Comparison of ENCODE assay signal across 1 cellular context in the genomic region with DNA sequence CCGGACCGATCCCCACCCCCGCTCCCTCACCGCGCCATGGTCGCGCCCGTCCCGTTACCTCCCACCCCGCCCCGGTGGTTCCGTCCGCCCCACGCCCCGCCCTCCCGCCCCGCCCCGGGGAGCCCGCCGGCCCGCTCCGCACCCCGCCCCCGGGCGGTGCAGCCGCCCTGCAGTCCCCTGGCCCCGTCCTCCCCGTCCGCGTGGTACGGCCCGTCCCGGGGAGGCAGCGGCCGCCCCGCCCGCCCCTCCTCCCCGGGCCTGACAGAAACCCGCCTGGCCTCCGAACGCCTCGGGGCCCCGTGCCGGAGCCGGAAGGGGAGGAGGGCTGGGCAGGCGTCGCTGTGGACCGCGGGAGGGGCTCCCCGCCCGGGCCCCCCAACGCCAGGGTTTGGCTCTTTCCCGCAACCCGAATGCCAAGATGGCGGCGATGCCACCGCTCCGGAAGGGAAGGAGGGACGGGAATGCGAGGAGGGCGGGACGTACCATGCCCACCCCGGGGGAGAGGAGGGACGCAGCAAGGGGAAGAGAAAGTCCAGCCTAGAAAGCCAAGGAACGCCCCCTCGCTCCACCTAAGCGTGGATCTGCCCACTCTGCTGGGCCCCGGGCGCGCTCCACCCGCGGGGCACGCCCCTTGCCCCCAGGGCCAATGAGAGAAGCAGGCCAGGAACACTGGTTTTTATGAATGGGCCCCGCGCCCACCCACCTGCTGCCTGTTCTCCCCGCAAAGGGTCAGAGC.
A peak's percentile ranks its signal among the peaks of the same experiment; 100 is the strongest.
TF ChIP-seq lines count a peak whose summit lies in the region.

A gene (minus strand): TSS at position 56 of the 736 bp plus-strand sequence. CDS start 132 bp downstream, outside the sequence.

TF ChIP-seq in HepG2, 621 proteins besides CTCF, POLR2A, EP300 and RAD21 (continued from another document and continues in another):
- TF ChIP-seq, protein P1, sequence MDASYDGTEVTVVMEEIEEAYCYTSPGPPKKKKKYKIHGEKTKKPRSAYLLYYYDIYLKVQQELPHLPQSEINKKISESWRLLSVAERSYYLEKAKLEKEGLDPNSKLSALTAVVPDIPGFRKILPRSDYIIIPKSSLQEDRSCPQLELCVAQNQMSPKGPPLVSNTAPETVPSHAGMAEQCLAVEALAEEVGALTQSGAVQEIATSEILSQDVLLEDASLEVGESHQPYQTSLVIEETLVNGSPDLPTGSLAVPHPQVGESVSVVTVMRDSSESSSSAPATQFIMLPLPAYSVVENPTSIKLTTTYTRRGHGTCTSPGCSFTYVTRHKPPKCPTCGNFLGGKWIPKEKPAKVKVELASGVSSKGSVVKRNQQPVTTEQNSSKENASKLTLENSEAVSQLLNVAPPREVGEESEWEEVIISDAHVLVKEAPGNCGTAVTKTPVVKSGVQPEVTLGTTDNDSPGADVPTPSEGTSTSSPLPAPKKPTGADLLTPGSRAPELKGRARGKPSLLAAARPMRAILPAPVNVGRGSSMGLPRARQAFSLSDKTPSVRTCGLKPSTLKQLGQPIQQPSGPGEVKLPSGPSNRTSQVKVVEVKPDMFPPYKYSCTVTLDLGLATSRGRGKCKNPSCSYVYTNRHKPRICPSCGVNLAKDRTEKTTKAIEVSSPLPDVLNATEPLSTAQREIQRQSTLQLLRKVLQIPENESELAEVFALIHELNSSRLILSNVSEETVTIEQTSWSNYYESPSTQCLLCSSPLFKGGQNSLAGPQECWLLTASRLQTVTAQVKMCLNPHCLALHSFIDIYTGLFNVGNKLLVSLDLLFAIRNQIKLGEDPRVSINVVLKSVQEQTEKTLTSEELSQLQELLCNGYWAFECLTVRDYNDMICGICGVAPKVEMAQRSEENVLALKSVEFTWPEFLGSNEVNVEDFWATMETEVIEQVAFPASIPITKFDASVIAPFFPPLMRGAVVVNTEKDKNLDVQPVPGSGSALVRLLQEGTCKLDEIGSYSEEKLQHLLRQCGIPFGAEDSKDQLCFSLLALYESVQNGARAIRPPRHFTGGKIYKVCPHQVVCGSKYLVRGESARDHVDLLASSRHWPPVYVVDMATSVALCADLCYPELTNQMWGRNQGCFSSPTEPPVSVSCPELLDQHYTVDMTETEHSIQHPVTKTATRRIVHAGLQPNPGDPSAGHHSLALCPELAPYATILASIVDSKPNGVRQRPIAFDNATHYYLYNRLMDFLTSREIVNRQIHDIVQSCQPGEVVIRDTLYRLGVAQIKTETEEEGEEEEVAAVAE (CRISPR knock-in tag; IDR thresholded peaks at IDR 0.05; ENCODE audit: borderline replicate concordance), result peak; percentile 62; the same call in 1 of the 2 replicates
- no peak; the same call in 1 of the 2 replicates for TF ChIP-seq ZSCAN22 (CRISPR knock-in tag; IDR thresholded peaks at IDR 0.05)
- no peak for TF ChIP-seq ZNF660 (CRISPR knock-in tag; IDR thresholded peaks at IDR 0.05; ENCODE audit: borderline replicate concordance, low read depth)
- TF ChIP-seq, protein P2, sequence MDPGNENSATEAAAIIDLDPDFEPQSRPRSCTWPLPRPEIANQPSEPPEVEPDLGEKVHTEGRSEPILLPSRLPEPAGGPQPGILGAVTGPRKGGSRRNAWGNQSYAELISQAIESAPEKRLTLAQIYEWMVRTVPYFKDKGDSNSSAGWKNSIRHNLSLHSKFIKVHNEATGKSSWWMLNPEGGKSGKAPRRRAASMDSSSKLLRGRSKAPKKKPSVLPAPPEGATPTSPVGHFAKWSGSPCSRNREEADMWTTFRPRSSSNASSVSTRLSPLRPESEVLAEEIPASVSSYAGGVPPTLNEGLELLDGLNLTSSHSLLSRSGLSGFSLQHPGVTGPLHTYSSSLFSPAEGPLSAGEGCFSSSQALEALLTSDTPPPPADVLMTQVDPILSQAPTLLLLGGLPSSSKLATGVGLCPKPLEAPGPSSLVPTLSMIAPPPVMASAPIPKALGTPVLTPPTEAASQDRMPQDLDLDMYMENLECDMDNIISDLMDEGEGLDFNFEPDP (CRISPR knock-in tag; conservative IDR thresholded peaks at IDR 0.05), result no peak
- TF ChIP-seq ZNF296 (CRISPR knock-in tag; conservative IDR thresholded peaks at IDR 0.05), result no peak
- peak; percentile 90; the same call in 1 of the 2 replicates for TF ChIP-seq TGIF2 (CRISPR knock-in tag; IDR thresholded peaks at IDR 0.05)
- no peak for TF ChIP-seq SUZ12 (IDR thresholded peaks at IDR 0.05; ENCODE audit: low read depth, low read length)
- TF ChIP-seq, protein P3, sequence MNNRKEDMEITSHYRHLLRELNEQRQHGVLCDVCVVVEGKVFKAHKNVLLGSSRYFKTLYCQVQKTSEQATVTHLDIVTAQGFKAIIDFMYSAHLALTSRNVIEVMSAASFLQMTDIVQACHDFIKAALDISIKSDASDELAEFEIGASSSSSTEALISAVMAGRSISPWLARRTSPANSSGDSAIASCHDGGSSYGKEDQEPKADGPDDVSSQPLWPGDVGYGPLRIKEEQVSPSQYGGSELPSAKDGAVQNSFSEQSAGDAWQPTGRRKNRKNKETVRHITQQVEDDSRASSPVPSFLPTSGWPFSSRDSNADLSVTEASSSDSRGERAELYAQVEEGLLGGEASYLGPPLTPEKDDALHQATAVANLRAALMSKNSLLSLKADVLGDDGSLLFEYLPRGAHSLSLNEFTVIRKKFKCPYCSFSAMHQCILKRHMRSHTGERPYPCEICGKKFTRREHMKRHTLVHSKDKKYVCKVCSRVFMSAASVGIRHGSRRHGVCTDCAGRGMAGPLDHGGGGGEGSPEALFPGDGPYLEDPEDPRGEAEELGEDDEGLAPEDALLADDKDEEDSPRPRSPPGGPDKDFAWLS (CRISPR knock-in tag; IDR thresholded peaks at IDR 0.05; ENCODE audit: borderline replicate concordance), result no peak
- no peak for TF ChIP-seq ZNF326 (CRISPR knock-in tag; IDR thresholded peaks at IDR 0.05; ENCODE audit: borderline replicate concordance)
- TF ChIP-seq, protein P4, sequence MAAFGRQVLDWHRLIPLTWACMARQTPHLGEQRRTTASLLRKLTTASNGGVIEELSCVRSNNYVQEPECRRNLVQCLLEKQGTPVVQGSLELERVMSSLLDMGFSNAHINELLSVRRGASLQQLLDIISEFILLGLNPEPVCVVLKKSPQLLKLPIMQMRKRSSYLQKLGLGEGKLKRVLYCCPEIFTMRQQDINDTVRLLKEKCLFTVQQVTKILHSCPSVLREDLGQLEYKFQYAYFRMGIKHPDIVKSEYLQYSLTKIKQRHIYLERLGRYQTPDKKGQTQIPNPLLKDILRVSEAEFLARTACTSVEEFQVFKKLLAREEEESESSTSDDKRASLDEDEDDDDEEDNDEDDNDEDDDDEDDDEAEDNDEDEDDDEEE (CRISPR knock-in tag; IDR thresholded peaks at IDR 0.05), result peak; percentile 47
- no peak; the same call in 1 of the 2 replicates for TF ChIP-seq MTA3 (CRISPR knock-in tag; IDR thresholded peaks at IDR 0.05)
- TF ChIP-seq ZNF30 (CRISPR knock-in tag; IDR thresholded peaks at IDR 0.05), result no peak
- TF ChIP-seq ZNF570 (CRISPR knock-in tag; IDR thresholded peaks at IDR 0.05; ENCODE audit: borderline replicate concordance), result no peak; the same call in 1 of the 2 replicates
- peak; percentile 66; the same call in 1 of the 2 replicates for TF ChIP-seq FOXO1 (CRISPR knock-in tag; IDR thresholded peaks at IDR 0.05)
- TF ChIP-seq NFIC (IDR thresholded peaks at IDR 0.05; ENCODE audit: low read length), result no peak
- TF ChIP-seq, protein P5, sequence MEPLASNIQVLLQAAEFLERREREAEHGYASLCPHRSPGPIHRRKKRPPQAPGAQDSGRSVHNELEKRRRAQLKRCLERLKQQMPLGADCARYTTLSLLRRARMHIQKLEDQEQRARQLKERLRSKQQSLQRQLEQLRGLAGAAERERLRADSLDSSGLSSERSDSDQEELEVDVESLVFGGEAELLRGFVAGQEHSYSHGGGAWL (CRISPR knock-in tag; IDR thresholded peaks at IDR 0.05), result peak; percentile 79
- peak; percentile 92 for TF ChIP-seq TARDBP (CRISPR knock-in tag; IDR thresholded peaks at IDR 0.05)
- no peak for TF ChIP-seq MTF1 (CRISPR knock-in tag; IDR thresholded peaks at IDR 0.05)
- TF ChIP-seq MIER2 (CRISPR knock-in tag; IDR thresholded peaks at IDR 0.05), result no peak; the same call in 1 of the 2 replicates
- TF ChIP-seq SALL1 (CRISPR knock-in tag; IDR thresholded peaks at IDR 0.05), result peak; percentile 88; the same call in 1 of the 2 replicates
- TF ChIP-seq TCF7 (IDR thresholded peaks at IDR 0.05; ENCODE audit: low read depth), result no peak
- TF ChIP-seq SIN3A (IDR thresholded peaks at IDR 0.05; ENCODE audit: borderline replicate concordance, low read depth, low read length), result peak; percentile 92; the same call in 1 of the 2 replicates
- TF ChIP-seq NFE2L2 (IDR thresholded peaks at IDR 0.05; ENCODE audit: low read length), result no peak
- TF ChIP-seq, protein P6, sequence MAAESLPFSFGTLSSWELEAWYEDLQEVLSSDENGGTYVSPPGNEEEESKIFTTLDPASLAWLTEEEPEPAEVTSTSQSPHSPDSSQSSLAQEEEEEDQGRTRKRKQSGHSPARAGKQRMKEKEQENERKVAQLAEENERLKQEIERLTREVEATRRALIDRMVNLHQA (CRISPR knock-in tag; IDR thresholded peaks at IDR 0.05), result no peak
- TF ChIP-seq, protein P7, sequence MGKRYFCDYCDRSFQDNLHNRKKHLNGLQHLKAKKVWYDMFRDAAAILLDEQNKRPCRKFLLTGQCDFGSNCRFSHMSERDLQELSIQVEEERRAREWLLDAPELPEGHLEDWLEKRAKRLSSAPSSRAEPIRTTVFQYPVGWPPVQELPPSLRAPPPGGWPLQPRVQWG (CRISPR knock-in tag; IDR thresholded peaks at IDR 0.05; ENCODE audit: borderline replicate concordance, low read depth), result no peak
- TF ChIP-seq, protein P8, sequence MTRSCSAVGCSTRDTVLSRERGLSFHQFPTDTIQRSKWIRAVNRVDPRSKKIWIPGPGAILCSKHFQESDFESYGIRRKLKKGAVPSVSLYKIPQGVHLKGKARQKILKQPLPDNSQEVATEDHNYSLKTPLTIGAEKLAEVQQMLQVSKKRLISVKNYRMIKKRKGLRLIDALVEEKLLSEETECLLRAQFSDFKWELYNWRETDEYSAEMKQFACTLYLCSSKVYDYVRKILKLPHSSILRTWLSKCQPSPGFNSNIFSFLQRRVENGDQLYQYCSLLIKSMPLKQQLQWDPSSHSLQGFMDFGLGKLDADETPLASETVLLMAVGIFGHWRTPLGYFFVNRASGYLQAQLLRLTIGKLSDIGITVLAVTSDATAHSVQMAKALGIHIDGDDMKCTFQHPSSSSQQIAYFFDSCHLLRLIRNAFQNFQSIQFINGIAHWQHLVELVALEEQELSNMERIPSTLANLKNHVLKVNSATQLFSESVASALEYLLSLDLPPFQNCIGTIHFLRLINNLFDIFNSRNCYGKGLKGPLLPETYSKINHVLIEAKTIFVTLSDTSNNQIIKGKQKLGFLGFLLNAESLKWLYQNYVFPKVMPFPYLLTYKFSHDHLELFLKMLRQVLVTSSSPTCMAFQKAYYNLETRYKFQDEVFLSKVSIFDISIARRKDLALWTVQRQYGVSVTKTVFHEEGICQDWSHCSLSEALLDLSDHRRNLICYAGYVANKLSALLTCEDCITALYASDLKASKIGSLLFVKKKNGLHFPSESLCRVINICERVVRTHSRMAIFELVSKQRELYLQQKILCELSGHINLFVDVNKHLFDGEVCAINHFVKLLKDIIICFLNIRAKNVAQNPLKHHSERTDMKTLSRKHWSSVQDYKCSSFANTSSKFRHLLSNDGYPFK (CRISPR knock-in tag; IDR thresholded peaks at IDR 0.05; ENCODE audit: borderline replicate concordance), result peak; percentile 87
- TF ChIP-seq ZFP62 (CRISPR knock-in tag; IDR thresholded peaks at IDR 0.05), result no peak
- TF ChIP-seq KAT8 (CRISPR knock-in tag; IDR thresholded peaks at IDR 0.05), result peak; percentile 88; the same call in 1 of the 2 replicates
- TF ChIP-seq, protein P9, sequence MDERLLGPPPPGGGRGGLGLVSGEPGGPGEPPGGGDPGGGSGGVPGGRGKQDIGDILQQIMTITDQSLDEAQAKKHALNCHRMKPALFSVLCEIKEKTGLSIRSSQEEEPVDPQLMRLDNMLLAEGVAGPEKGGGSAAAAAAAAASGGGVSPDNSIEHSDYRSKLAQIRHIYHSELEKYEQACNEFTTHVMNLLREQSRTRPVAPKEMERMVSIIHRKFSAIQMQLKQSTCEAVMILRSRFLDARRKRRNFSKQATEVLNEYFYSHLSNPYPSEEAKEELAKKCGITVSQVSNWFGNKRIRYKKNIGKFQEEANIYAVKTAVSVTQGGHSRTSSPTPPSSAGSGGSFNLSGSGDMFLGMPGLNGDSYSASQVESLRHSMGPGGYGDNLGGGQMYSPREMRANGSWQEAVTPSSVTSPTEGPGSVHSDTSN (CRISPR knock-in tag; IDR thresholded peaks at IDR 0.05), result 0 out of 2 replicates have a peak, but pooled peaks have one; percentile 42
- TF ChIP-seq ZFY (CRISPR knock-in tag; IDR thresholded peaks at IDR 0.05), result no peak; the same call in 1 of the 2 replicates
- TF ChIP-seq MYC (CRISPR knock-in tag; IDR thresholded peaks at IDR 0.05; ENCODE audit: borderline replicate concordance), result peak; percentile 84
- no peak for TF ChIP-seq HMG20B (CRISPR knock-in tag; conservative IDR thresholded peaks at IDR 0.05)
- peak; percentile 46; the same call in 1 of the 2 replicates for TF ChIP-seq KDM5B (CRISPR knock-in tag; IDR thresholded peaks at IDR 0.05; ENCODE audit: borderline replicate concordance)
- TF ChIP-seq KLF11 (CRISPR knock-in tag; IDR thresholded peaks at IDR 0.05), result peak; percentile 81
- TF ChIP-seq ZNF891 (CRISPR knock-in tag; IDR thresholded peaks at IDR 0.05), result no peak
- no peak for TF ChIP-seq KLF13 (CRISPR knock-in tag; IDR thresholded peaks at IDR 0.05)
- TF ChIP-seq POLR2AphosphoS5 (IDR thresholded peaks at IDR 0.05; ENCODE audit: low read depth, low read length), result peak; percentile 69
- no peak for TF ChIP-seq CENPX (CRISPR knock-in tag; IDR thresholded peaks at IDR 0.05)
- TF ChIP-seq ZNF749 (CRISPR knock-in tag; IDR thresholded peaks at IDR 0.05; ENCODE audit: borderline replicate concordance), result no peak; the same call in 1 of the 2 replicates
- TF ChIP-seq, protein P10, sequence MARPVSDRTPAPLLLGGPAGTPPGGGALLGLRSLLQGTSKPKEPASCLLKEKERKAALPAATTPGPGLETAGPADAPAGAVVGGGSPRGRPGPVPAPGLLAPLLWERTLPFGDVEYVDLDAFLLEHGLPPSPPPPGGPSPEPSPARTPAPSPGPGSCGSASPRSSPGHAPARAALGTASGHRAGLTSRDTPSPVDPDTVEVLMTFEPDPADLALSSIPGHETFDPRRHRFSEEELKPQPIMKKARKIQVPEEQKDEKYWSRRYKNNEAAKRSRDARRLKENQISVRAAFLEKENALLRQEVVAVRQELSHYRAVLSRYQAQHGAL (CRISPR knock-in tag; IDR thresholded peaks at IDR 0.05; ENCODE audit: not compliant biosample characterization), result no peak
- TF ChIP-seq SOX5 (CRISPR knock-in tag; IDR thresholded peaks at IDR 0.05; ENCODE audit: borderline replicate concordance), result peak; percentile 64
- TF ChIP-seq, protein P11, sequence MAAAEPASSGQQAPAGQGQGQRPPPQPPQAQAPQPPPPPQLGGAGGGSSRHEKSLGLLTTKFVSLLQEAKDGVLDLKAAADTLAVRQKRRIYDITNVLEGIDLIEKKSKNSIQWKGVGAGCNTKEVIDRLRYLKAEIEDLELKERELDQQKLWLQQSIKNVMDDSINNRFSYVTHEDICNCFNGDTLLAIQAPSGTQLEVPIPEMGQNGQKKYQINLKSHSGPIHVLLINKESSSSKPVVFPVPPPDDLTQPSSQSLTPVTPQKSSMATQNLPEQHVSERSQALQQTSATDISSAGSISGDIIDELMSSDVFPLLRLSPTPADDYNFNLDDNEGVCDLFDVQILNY (CRISPR knock-in tag; conservative IDR thresholded peaks at IDR 0.05), result no peak; the same call in none of the 2 replicates
- TF ChIP-seq, protein P12, sequence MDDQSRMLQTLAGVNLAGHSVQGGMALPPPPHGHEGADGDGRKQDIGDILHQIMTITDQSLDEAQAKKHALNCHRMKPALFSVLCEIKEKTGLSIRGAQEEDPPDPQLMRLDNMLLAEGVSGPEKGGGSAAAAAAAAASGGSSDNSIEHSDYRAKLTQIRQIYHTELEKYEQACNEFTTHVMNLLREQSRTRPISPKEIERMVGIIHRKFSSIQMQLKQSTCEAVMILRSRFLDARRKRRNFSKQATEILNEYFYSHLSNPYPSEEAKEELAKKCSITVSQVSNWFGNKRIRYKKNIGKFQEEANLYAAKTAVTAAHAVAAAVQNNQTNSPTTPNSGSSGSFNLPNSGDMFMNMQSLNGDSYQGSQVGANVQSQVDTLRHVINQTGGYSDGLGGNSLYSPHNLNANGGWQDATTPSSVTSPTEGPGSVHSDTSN (CRISPR knock-in tag; IDR thresholded peaks at IDR 0.05; ENCODE audit: borderline replicate concordance), result no peak
